In genomic region chr19:39496063-39496462, GRCh38 we compare ENCODE assay signal across 32 cellular contexts. TPM values are rescaled to one million over a fixed set of nuclear protein-coding genes. Genes with fewer than 3 reads are reported as not detected.
"Had no signal": no experiment of that assay in that cellular context is flagged by ENCODE, and none has a peak within 500 bp of the region (broad histone marks: within the 10 kb centered on the region; RNA-seq: fewer than 3 reads in every experiment).

No MANE protein-coding gene starts in this region.

- H3K36me3 Mint-ChIP-seq: activated naive CD8-positive, alpha-beta T cell treated with anti-CD3 and anti-CD28 coated beads for 36 hours had no signal

- DNase-seq: activated CD4-positive, alpha-beta T cell treated with anti-CD3 and anti-CD28 coated beads for 4 hours; activated CD4-positive, alpha-beta T cell treated with anti-CD3 and anti-CD28 coated beads, Interleukin-2, amount 50 U/mL, for 4 hours; activated CD4-positive, CD25-positive, alpha-beta regulatory T cell treated with anti-CD3 and anti-CD28 coated beads, Interleukin-2, amount 50 U/mL, for 72 hours; activated CD8-positive, alpha-beta memory T cell treated with anti-CD3 and anti-CD28 coated beads, Interleukin-2, amount 50 U/mL, for 4 hours; activated CD8-positive, alpha-beta T cell treated with anti-CD3 and anti-CD28 coated beads, Interleukin-2, amount 10 ng/mL, durations not matched to agents 7 days and 5 days; activated effector memory CD4-positive, alpha-beta T cell treated with Interleukin-2 at 50 U/mL for 16 hours; activated naive CD4-positive, alpha-beta T cell; activated naive CD4-positive, alpha-beta T cell treated with anti-CD3 and anti-CD28 coated beads, Interleukin-2, amount 50 U/mL, for 16 hours; activated naive CD8-positive, alpha-beta T cell treated with anti-CD3 and anti-CD28 coated beads for 36 hours; activated T-cell treated with anti-CD3 and anti-CD28 coated beads, Interleukin-2, amount 50 U/mL, for 48 hours; amniotic stem cell; aorta; NCI-H1048; NCI-H1105 treated with DMSO at 0.1 percent for 48 hours; NCI-H1436 treated with DMSO at 0.1 percent for 48 hours; NCI-H1694 treated with DMSO at 0.1 percent for 48 hours; NCI-H2029; NCI-H345; NCI-H524 treated with DMSO at 0.1 percent for 48 hours; SHP77; SJCRH30 had no signal

- H3K4me3 Mint-ChIP-seq: activated CD8-positive, alpha-beta T cell treated with anti-CD3 and anti-CD28 coated beads, Interleukin-2, amount 10 ng/mL, durations not matched to agents 7 days and 5 days; activated naive CD8-positive, alpha-beta T cell treated with anti-CD3 and anti-CD28 coated beads for 36 hours; central memory CD8-positive, alpha-beta T cell; T-helper 2 cell treated with Interferon-gamma antibody and Interleukin-4, amounts not matched to agents 5 μg/mL and 100 μg/mL, for 36 hours had no signal

- H3K9me3 ChIP-seq: SJCRH30 had no signal

- ATAC-seq: activated CD8-positive, alpha-beta T cell treated with anti-CD3 and anti-CD28 coated beads, Interleukin-2, amount 10 ng/mL, durations not matched to agents 7 days and 5 days; Panc1 had no signal

- H3K36me3 ChIP-seq: cardiac muscle cell, SJCRH30 had no signal

- H3K27ac Mint-ChIP-seq: activated CD8-positive, alpha-beta T cell treated with anti-CD3 and anti-CD28 coated beads, Interleukin-2, amount 10 ng/mL, durations not matched to agents 7 days and 5 days; activated naive CD8-positive, alpha-beta T cell treated with anti-CD3 and anti-CD28 coated beads for 36 hours; T-helper 2 cell treated with Interferon-gamma antibody and Interleukin-4, amounts not matched to agents 5 μg/mL and 100 μg/mL, for 36 hours had no signal

- H3K4me3 ChIP-seq: cardiac muscle cell, SJCRH30, SK-N-MC had no signal

- FAIRE-seq: TTC549 had no signal

- H3K9me3 Mint-ChIP-seq: activated naive CD8-positive, alpha-beta T cell treated with anti-CD3 and anti-CD28 coated beads for 36 hours; central memory CD8-positive, alpha-beta T cell; T-helper 2 cell treated with Interferon-gamma antibody and Interleukin-4, amounts not matched to agents 5 μg/mL and 100 μg/mL, for 36 hours had no signal

- H3K27ac ChIP-seq: cardiac muscle cell, SJCRH30, SK-N-MC had no signal

RNA-seq across cellular contexts. Expression of gene DLL3, which starts 2.7 kb away (rescaled TPM):
- total RNA-seq: aorta had no signal
- polyA plus RNA-seq: aorta had no signal

RNA-seq across cellular contexts. Expression of gene SELENOV, which starts 18.9 kb away (rescaled TPM):
- total RNA-seq: activated CD8-positive, alpha-beta T cell treated with anti-CD3 and anti-CD28 coated beads, Interleukin-2, amount 10 ng/mL, durations not matched to agents 7 days and 5 days; activated naive CD8-positive, alpha-beta T cell treated with anti-CD3 and anti-CD28 coated beads for 36 hours; aorta; chondrocyte; MCF 10A; NCI-H460; RPMI7951; T-helper 1 cell treated with Interleukin-12 subunit alpha and Interleukin-12 subunit beta and Interleukin-4 antibody, amounts not matched to agents 30 ng/mL and 1 ng/mL, for 36 hours had no signal
- polyA plus RNA-seq: aorta had no signal
